In genomic region chr4:16577177-16577576, GRCh38 we compare ENCODE assay signal across 33 cellular contexts.
"Had no signal": no experiment of that assay in that cellular context is flagged by ENCODE, and none has a peak within 500 bp of the region (broad histone marks: within the 10 kb centered on the region; RNA-seq: fewer than 3 reads in every experiment).

No MANE protein-coding gene starts in this region.

- FAIRE-seq: astrocyte, TTC549 had no signal

- H3K36me3 ChIP-seq: adrenal gland, brain microvascular endothelial cell, breast epithelium had no signal

- DNase-seq: activated B cell treated with CpG ODN at 0.5 μM for 24 hours; activated CD4-positive, alpha-beta memory T cell treated with anti-CD3 and anti-CD28 coated beads for 36 hours; activated CD4-positive, alpha-beta T cell treated with anti-CD3 and anti-CD28 coated beads for 4 hours; activated CD4-positive, alpha-beta T cell treated with anti-CD3 and anti-CD28 coated beads, Interleukin-2, amount 10 ng/mL, durations not matched to agents 24 days and 14 days; activated CD4-positive, alpha-beta T cell treated with anti-CD3 and anti-CD28 coated beads, Interleukin-2, amount 50 U/mL, for 1 hour; activated CD4-positive, alpha-beta T cell treated with anti-CD3 and anti-CD28 coated beads, Interleukin-2, amount 50 U/mL, for 4 hours; activated CD4-positive, CD25-positive, alpha-beta regulatory T cell treated with anti-CD3 and anti-CD28 coated beads, Interleukin-2, amount 50 U/mL, for 72 hours; activated CD8-positive, alpha-beta memory T cell treated with anti-CD3 and anti-CD28 coated beads, Interleukin-2, amount 50 U/mL, for 4 hours; activated CD8-positive, alpha-beta T cell treated with anti-CD3 and anti-CD28 coated beads for 36 hours; activated effector memory CD4-positive, alpha-beta T cell treated with anti-CD3 and anti-CD28 coated beads, Interleukin-2, amount 50 U/mL, for 16 hours; activated gamma-delta T cell treated with Interleukin-2 at 50 U/mL for 16 hours; activated naive CD4-positive, alpha-beta T cell; activated naive CD4-positive, alpha-beta T cell treated with anti-CD3 and anti-CD28 coated beads for 36 hours; activated naive CD4-positive, alpha-beta T cell treated with anti-CD3 and anti-CD28 coated beads, Interleukin-2, amount 50 U/mL, for 16 hours; activated naive CD8-positive, alpha-beta T cell treated with anti-CD3 and anti-CD28 coated beads for 36 hours; activated T-cell treated with anti-CD3 and anti-CD28 coated beads for 4 hours; activated T-cell treated with anti-CD3 and anti-CD28 coated beads, Interleukin-2, amount 50 U/mL, for 1 hour; activated T-cell treated with anti-CD3 and anti-CD28 coated beads, Interleukin-2, amount 50 U/mL, for 4 hours; activated T-cell treated with anti-CD3 and anti-CD28 coated beads, Interleukin-2, amount 50 U/mL, for 72 hours; adrenal gland; amniotic stem cell; aorta; body of pancreas; brain microvascular endothelial cell; central memory CD4-positive, alpha-beta T cell; T-helper 2 cell; T-helper 9 cell had no signal

- ATAC-seq: activated CD8-positive, alpha-beta T cell treated with anti-CD3 and anti-CD28 coated beads for 36 hours; activated naive CD4-positive, alpha-beta T cell treated with anti-CD3 and anti-CD28 coated beads, Interleukin-2, amount 50 U/mL, for 72 hours; activated T-cell treated with anti-CD3 and anti-CD28 coated beads, Interleukin-2, amount 50 U/mL, for 4 hours; activated T-cell treated with anti-CD3 and anti-CD28 coated beads, Interleukin-2, amount 50 U/mL, for 72 hours; activated T-helper 17 cell treated with anti-CD3 and anti-CD28 coated beads, Interleukin-2, amount 50 U/mL, for 72 hours; body of pancreas had no signal

- H3K27ac ChIP-seq: adrenal gland, body of pancreas, brain microvascular endothelial cell, breast epithelium, VCaP had no signal

- H3K27me3 ChIP-seq: adrenal gland, body of pancreas, brain microvascular endothelial cell, breast epithelium had no signal

- H3K9me3 ChIP-seq: adrenal gland, body of pancreas, breast epithelium had no signal

- H3K4me3 ChIP-seq: adrenal gland, body of pancreas, breast epithelium had no signal

- H3K4me1 ChIP-seq: body of pancreas had no signal
